Comparison of ENCODE assay signal across 25 cellular contexts in the genomic region with DNA sequence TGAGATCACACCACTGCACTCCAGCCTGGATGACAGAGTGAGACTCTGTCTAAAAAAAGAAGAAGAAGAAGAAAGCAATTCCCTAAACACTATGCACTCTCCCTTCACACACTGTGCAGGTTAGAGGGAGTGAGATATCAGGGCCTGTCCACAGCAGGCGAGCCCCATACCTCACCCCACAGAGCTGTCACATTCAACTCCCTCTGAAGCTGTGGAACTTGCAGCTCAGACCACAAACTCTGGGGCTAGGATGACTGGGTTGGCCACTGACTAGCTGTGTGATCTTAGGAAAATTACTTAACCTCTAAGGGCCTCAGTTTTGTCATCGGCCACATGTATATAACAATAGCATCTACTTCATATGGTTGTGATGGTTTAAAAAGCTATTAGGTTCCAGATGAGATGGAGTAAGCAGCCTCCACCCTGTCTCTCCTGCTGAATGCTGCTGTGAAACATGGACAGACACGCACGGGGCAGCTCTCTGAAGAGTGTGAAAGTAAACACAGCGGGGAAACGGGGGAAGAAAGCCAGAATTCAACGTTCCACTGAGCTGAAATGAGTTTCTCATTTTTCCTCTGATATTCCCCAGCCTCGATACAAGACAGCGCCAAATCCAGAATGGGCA. TPM values are rescaled to one million over a fixed set of nuclear protein-coding genes. Genes with fewer than 3 reads are reported as not detected.
DNase-seq lines count a peak whose midpoint lies in the region; ATAC-seq and TF ChIP-seq lines count a peak whose summit lies in the region.
"Had no signal": no experiment of that assay in that cellular context is flagged by ENCODE, and none has a peak within 500 bp of the region (broad histone marks: within the 10 kb centered on the region; RNA-seq: fewer than 3 reads in every experiment).

No MANE protein-coding gene starts in this region.

- no peak overlapping the region for H3K4me3 Mint-ChIP-seq in activated CD8-positive, alpha-beta T cell treated with anti-CD3 and anti-CD28 coated beads, Interleukin-2, amount 10 ng/mL, durations not matched to agents 7 days and 5 days
- H3K4me3 Mint-ChIP-seq: activated CD4-positive, alpha-beta memory T cell treated with anti-CD3 and anti-CD28 coated beads for 36 hours; CD4-positive, CD25-positive, alpha-beta regulatory T cell; central memory CD8-positive, alpha-beta T cell; mesothelial cell of epicardium; natural killer cell treated with Interleukin-12 subunit alpha and Interleukin-12 subunit beta and Interleukin-15 and Interleukin-18, amount 100 ng/mL, for 72 hours; T-helper 2 cell treated with Interferon-gamma antibody and Interleukin-4, amounts not matched to agents 5 μg/mL and 100 μg/mL, for 36 hours; WTC11 had no signal

- H3K36me3 Mint-ChIP-seq in activated CD8-positive, alpha-beta T cell treated with anti-CD3 and anti-CD28 coated beads, Interleukin-2, amount 10 ng/mL, durations not matched to agents 7 days and 5 days (ENCODE audit: low read depth), result no peaks in the 10 kb centered on the region
- H3K36me3 Mint-ChIP-seq: activated CD4-positive, alpha-beta memory T cell treated with anti-CD3 and anti-CD28 coated beads for 36 hours; CD4-positive, CD25-positive, alpha-beta regulatory T cell; mesothelial cell of epicardium; natural killer cell treated with Interleukin-12 subunit alpha and Interleukin-12 subunit beta and Interleukin-15 and Interleukin-18, amount 100 ng/mL, for 72 hours; WTC11 had no signal

- no peak overlapping the region for H3K27ac Mint-ChIP-seq in activated CD8-positive, alpha-beta T cell treated with anti-CD3 and anti-CD28 coated beads, Interleukin-2, amount 10 ng/mL, durations not matched to agents 7 days and 5 days
- H3K27ac Mint-ChIP-seq: activated CD4-positive, alpha-beta memory T cell treated with anti-CD3 and anti-CD28 coated beads for 36 hours; CD4-positive, CD25-positive, alpha-beta regulatory T cell; mesothelial cell of epicardium; natural killer cell treated with Interleukin-12 subunit alpha and Interleukin-12 subunit beta and Interleukin-15 and Interleukin-18, amount 100 ng/mL, for 72 hours; T-helper 2 cell treated with Interferon-gamma antibody and Interleukin-4, amounts not matched to agents 5 μg/mL and 100 μg/mL, for 36 hours; WTC11 had no signal

- no peaks in the 10 kb centered on the region for H3K9me2 ChIP-seq in PC-3 (replicated peaks; ENCODE audit: low read length)

- no peaks in the 10 kb centered on the region for H3K79me1 ChIP-seq in mesenchymal stem cell (replicated peaks; ENCODE audit: low read length, poor library complexity, severe bottlenecking)

- no peak overlapping the region for H3K18ac ChIP-seq in mesenchymal stem cell (ENCODE audit: low read depth in 1 of 2, low read length in 2 of 2)

- H3K4me1 Mint-ChIP-seq in activated CD8-positive, alpha-beta T cell treated with anti-CD3 and anti-CD28 coated beads, Interleukin-2, amount 10 ng/mL, durations not matched to agents 7 days and 5 days (ENCODE audit: low read depth), result peaks cover 3% of the 10 kb centered on the region
- H3K4me1 Mint-ChIP-seq: CD4-positive, CD25-positive, alpha-beta regulatory T cell; central memory CD8-positive, alpha-beta T cell; mesothelial cell of epicardium; WTC11 had no signal

- H2BK5ac ChIP-seq in mesenchymal stem cell (ENCODE audit: low read depth, low read length, poor library complexity, severe bottlenecking), result no peak overlapping the region

- no peak overlapping the region for H3K27ac ChIP-seq in PC-3 (ENCODE audit: low read length)
- no peak overlapping the region for H3K27ac ChIP-seq in mesenchymal stem cell (ENCODE audit: low read length, poor library complexity, severe bottlenecking)
- H3K27ac ChIP-seq: tibial nerve had no signal

- H3K27me3 Mint-ChIP-seq in activated CD8-positive, alpha-beta T cell treated with anti-CD3 and anti-CD28 coated beads, Interleukin-2, amount 10 ng/mL, durations not matched to agents 7 days and 5 days (ENCODE audit: low read depth), result peaks cover 16% of the 10 kb centered on the region

- H3K79me2 ChIP-seq in PC-3 (ENCODE audit: low read length), result no peaks in the 10 kb centered on the region

- no peaks in the 10 kb centered on the region for H3K36me3 ChIP-seq in PC-3 (ENCODE audit: low read depth, low read length)
- H3K36me3 ChIP-seq in mesenchymal stem cell (ENCODE audit: control insufficient read depth in 1 of 2, insufficient read depth in 2 of 2, low read depth in 1 of 2, low read length in 2 of 2), result no peaks in the 10 kb centered on the region
- H3K36me3 ChIP-seq: tibial nerve had no signal

- no peak overlapping the region for H2BK120ac ChIP-seq in mesenchymal stem cell (ENCODE audit: low read depth, low read length)

- H3K14ac ChIP-seq in mesenchymal stem cell (ENCODE audit: low read length in 2 of 2), result no peak overlapping the region

- BruUV-seq in PC-3 (replicated peaks; lab: Mats Ljungman, UMichigan), result no TSS peak

- no peak overlapping the region for H3K4me2 ChIP-seq in PC-3 (ENCODE audit: low read length)
- H3K4me2 ChIP-seq in mesenchymal stem cell (ENCODE audit: low read length, poor library complexity, severe bottlenecking), result no peak overlapping the region

- TF ChIP-seq CTCF in AG10803 (conservative IDR thresholded peaks at IDR 0.05; ENCODE audit: low read length) (no peak), PC-3 (conservative IDR thresholded peaks at IDR 0.05; ENCODE audit: low read depth, low read length) (no peak)

- H3K4ac ChIP-seq in mesenchymal stem cell (ENCODE audit: low read depth in 1 of 2, low read length in 2 of 2), result no peak overlapping the region

- no peak overlapping the region for H3K23ac ChIP-seq in mesenchymal stem cell (ENCODE audit: low read length in 2 of 2)

- H2BK12ac ChIP-seq in mesenchymal stem cell (ENCODE audit: low read length in 2 of 2), result no peak overlapping the region

- POLR2A ChIA-PET in PC-3 (lab: Charles Lee; ENCODE audit: unreplicated experiment), result no interaction called here
- POLR2A ChIA-PET in activated CD8-positive, alpha-beta T cell treated with anti-CD3 and anti-CD28 coated beads, Interleukin-2, amount 10 ng/mL, durations not matched to agents 7 days and 5 days (lab: Charles Lee), result no interaction called here

- H3K4me1 ChIP-seq in PC-3 (ENCODE audit: insufficient read depth, low read length), result no peaks in the 10 kb centered on the region
- no peaks in the 10 kb centered on the region for H3K4me1 ChIP-seq in mesenchymal stem cell (ENCODE audit: control insufficient read depth, insufficient read depth, low read depth, low read length)
- H3K4me1 ChIP-seq: tibial nerve had no signal

- no peak for ATAC-seq in PC-3
- no peak for ATAC-seq in activated CD8-positive, alpha-beta T cell treated with anti-CD3 and anti-CD28 coated beads, Interleukin-2, amount 10 ng/mL, durations not matched to agents 7 days and 5 days
- ATAC-seq: esophagus mucosa, WTC11 had no signal

- no peaks in the 10 kb centered on the region for H3F3A ChIP-seq in PC-3 (ENCODE audit: low read length, unreplicated experiment)

- DNase-seq in AG10803 (ENCODE audit: low read depth), result peak; percentile 18
- DNase-seq in PC-3, result no peak
- DNase-seq in mesenchymal stem cell, result no peak
- no peak for DNase-seq in activated CD8-positive, alpha-beta T cell treated with anti-CD3 and anti-CD28 coated beads, Interleukin-2, amount 10 ng/mL, durations not matched to agents 7 days and 5 days
- DNase-seq in HCEC 1CT, result no peak
- no peak for DNase-seq in GM19238 (ENCODE audit: insufficient read length, low spot score)
- DNase-seq: activated CD4-positive, alpha-beta memory T cell treated with anti-CD3 and anti-CD28 coated beads for 36 hours; activated naive CD4-positive, alpha-beta T cell treated with Interleukin-2 at 50 U/mL for 16 hours; activated T-cell treated with anti-CD3 and anti-CD28 coated beads for 4 hours; CD4-positive, CD25-positive, alpha-beta regulatory T cell; DMS 273 treated with DMSO at 0.1 percent for 48 hours; effector CD8-positive, alpha-beta T cell; NCI-H1105; NCI-H2081; stimulated activated CD4-positive, alpha-beta T cell treated with anti-CD3 and anti-CD28 coated beads, Interleukin-1b, Interleukin-23, amount 100 ng/mL, for 48 hours; stimulated activated naive CD4-positive, alpha-beta T cell treated with Interleukin-2 at 50 U/mL for 16 hours had no signal

- no peaks in the 10 kb centered on the region for H3K9me3 Mint-ChIP-seq in activated CD8-positive, alpha-beta T cell treated with anti-CD3 and anti-CD28 coated beads, Interleukin-2, amount 10 ng/mL, durations not matched to agents 7 days and 5 days (ENCODE audit: insufficient read depth)
- H3K9me3 Mint-ChIP-seq: activated CD4-positive, alpha-beta memory T cell treated with anti-CD3 and anti-CD28 coated beads for 36 hours; central memory CD8-positive, alpha-beta T cell; mesothelial cell of epicardium; natural killer cell treated with Interleukin-12 subunit alpha and Interleukin-12 subunit beta and Interleukin-15 and Interleukin-18, amount 100 ng/mL, for 72 hours; T-helper 2 cell treated with Interferon-gamma antibody and Interleukin-4, amounts not matched to agents 5 μg/mL and 100 μg/mL, for 36 hours; WTC11 had no signal

- H3K4me3 ChIP-seq in AG10803 (ENCODE audit: low read length) (no peak overlapping the region), PC-3 (ENCODE audit: low read length) (no peak overlapping the region), mesenchymal stem cell (ENCODE audit: insufficient read depth in 1 of 2, low read depth in 1 of 2, low read length in 2 of 2) (peak overlapping the region in 1 of 2 experiments; percentile 4)
- H3K4me3 ChIP-seq: tibial nerve had no signal

- intact Hi-C loops in PC-3 (cut with micrococcal nuclease), result no loop called here

- CTCF ChIA-PET in PC-3 (lab: Charles Lee), result interaction anchor here (0.5 kb wide), 1 partner anchor 436 kb away, joined by 3 read pairs; no protein-coding TSS in a partner anchor
- CTCF ChIA-PET in activated CD8-positive, alpha-beta T cell treated with anti-CD3 and anti-CD28 coated beads, Interleukin-2, amount 10 ng/mL, durations not matched to agents 7 days and 5 days (lab: Charles Lee), result interaction anchor here (1.1 to 1.7 kb wide), 3 partner anchors 23 to 121 kb away, joined by 3 to 7 read pairs (median 3); no protein-coding TSS in a partner anchor

- H4K8ac ChIP-seq in mesenchymal stem cell (ENCODE audit: low read length), result no peak overlapping the region

- H3K27me3 ChIP-seq in PC-3 (ENCODE audit: low read length) (no peaks in the 10 kb centered on the region), mesenchymal stem cell (ENCODE audit: control insufficient read depth in 1 of 2, insufficient read depth in 1 of 2, low read length in 2 of 2) (peaks cover 11 to 17% of the 10 kb centered on the region in 2 experiments)

- 65% methylated on average over 7 of the region's 9 CpGs for WGBS in mesenchymal stem cell

- H2BK15ac ChIP-seq in mesenchymal stem cell (ENCODE audit: low read depth, poor library complexity, severe bottlenecking), result no peak overlapping the region

- H3K9ac ChIP-seq in PC-3 (ENCODE audit: low read length), result no peak overlapping the region
- peak overlapping the region; percentile 2 for H3K9ac ChIP-seq in mesenchymal stem cell (ENCODE audit: low read length)

- H2AFZ ChIP-seq in PC-3 (ENCODE audit: low read length) (peak overlapping the region; percentile 1; the same call in 1 of the 2 replicates), mesenchymal stem cell (ENCODE audit: low read depth, low read length) (no peak overlapping the region)

- no peak overlapping the region for H2AK5ac ChIP-seq in mesenchymal stem cell (ENCODE audit: low read length, severe bottlenecking)

- H3K9me3 ChIP-seq in PC-3 (ENCODE audit: low read length) (no peaks in the 10 kb centered on the region), mesenchymal stem cell (ENCODE audit: control insufficient read depth, low read length) (no peaks in the 10 kb centered on the region)
- H3K9me3 ChIP-seq: tibial nerve had no signal

- H4K20me1 ChIP-seq in PC-3 (ENCODE audit: low read length), result no peaks in the 10 kb centered on the region

- H4K91ac ChIP-seq in mesenchymal stem cell (ENCODE audit: low read length), result no peak overlapping the region

RNA-seq across cellular contexts. Expression of gene PYY, which starts 13.6 kb away (rescaled TPM):
- not detected in 2 replicates for total RNA-seq in PC-3 (2014; rRNA removed)
- polyA plus RNA-seq in mesenchymal stem cell (2013, experiment 1 of 2), result not detected
- not detected for polyA plus RNA-seq in mesenchymal stem cell (2013, experiment 2 of 2)
- not detected for total RNA-seq in activated CD8-positive, alpha-beta T cell treated with anti-CD3 and anti-CD28 coated beads, Interleukin-2, amount 10 ng/mL, durations not matched to agents 7 days and 5 days
- total RNA-seq: activated CD4-positive, alpha-beta memory T cell treated with anti-CD3 and anti-CD28 coated beads for 36 hours; astrocyte; CD4-positive, CD25-positive, alpha-beta regulatory T cell; esophagus mucosa; G401; mesothelial cell of epicardium; natural killer cell treated with Interleukin-12 subunit alpha and Interleukin-12 subunit beta and Interleukin-15 and Interleukin-18, amount 100 ng/mL, for 72 hours had no signal
- polyA plus RNA-seq: CD4-positive, CD25-positive, alpha-beta regulatory T cell had no signal

RNA-seq across cellular contexts. Expression of gene PPY, which starts 25.1 kb away (rescaled TPM):
- total RNA-seq in PC-3 (2014; rRNA removed), result not detected in 2 replicates
- not detected for polyA plus RNA-seq in mesenchymal stem cell (2013, experiment 1 of 2)
- not detected for polyA plus RNA-seq in mesenchymal stem cell (2013, experiment 2 of 2)
- not detected for total RNA-seq in activated CD8-positive, alpha-beta T cell treated with anti-CD3 and anti-CD28 coated beads, Interleukin-2, amount 10 ng/mL, durations not matched to agents 7 days and 5 days
- total RNA-seq: astrocyte; CD4-positive, CD25-positive, alpha-beta regulatory T cell; esophagus mucosa; G401; mesothelial cell of epicardium; natural killer cell treated with Interleukin-12 subunit alpha and Interleukin-12 subunit beta and Interleukin-15 and Interleukin-18, amount 100 ng/mL, for 72 hours; tibial nerve; WTC11 had no signal
- polyA plus RNA-seq: CD4-positive, CD25-positive, alpha-beta regulatory T cell had no signal

RNA-seq across cellular contexts. Expression of gene NAGS, which starts 37.1 kb away (rescaled TPM):
- total RNA-seq in PC-3 (2014; rRNA removed), result 13.5 and 14.3 TPM in 2 replicates
- 0.86 TPM for polyA plus RNA-seq in mesenchymal stem cell (2013, experiment 1 of 2)
- 0.96 TPM for polyA plus RNA-seq in mesenchymal stem cell (2013, experiment 2 of 2)
- under 1 TPM; 0.68 to 0.78 TPM for total RNA-seq in activated CD8-positive, alpha-beta T cell treated with anti-CD3 and anti-CD28 coated beads, Interleukin-2, amount 10 ng/mL, durations not matched to agents 7 days and 5 days

RNA-seq across cellular contexts. Expression of gene TMEM101, which starts 47.4 kb away (rescaled TPM):
- total RNA-seq in PC-3 (2014; rRNA removed), result 75.5 and 85.8 TPM in 2 replicates
- polyA plus RNA-seq in mesenchymal stem cell (2013, experiment 1 of 2), result 21.7 TPM
- 22.1 TPM for polyA plus RNA-seq in mesenchymal stem cell (2013, experiment 2 of 2)
- 10 to 100 TPM; 24.3 to 26.0 TPM for total RNA-seq in activated CD8-positive, alpha-beta T cell treated with anti-CD3 and anti-CD28 coated beads, Interleukin-2, amount 10 ng/mL, durations not matched to agents 7 days and 5 days
